19 cellular contexts compared by ENCODE assay signal in the genomic region with DNA sequence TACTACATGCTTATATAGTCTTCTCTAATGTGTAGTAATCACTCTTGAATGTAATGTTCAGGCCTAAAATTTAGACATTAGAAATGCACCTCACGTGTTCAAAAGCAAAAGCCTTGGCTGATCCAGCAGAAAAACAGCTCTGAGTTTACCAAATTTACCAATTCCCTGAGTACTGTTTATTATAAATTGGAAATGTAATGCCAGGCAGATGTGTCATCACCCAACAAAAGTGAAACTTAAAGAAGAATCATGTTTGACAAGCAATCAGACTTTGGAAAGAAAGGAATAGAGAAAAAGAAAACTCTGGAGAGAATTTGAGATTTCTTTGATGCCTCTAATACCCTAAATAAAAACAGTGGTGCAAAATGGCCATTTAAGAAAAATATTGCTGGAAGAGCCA. TPM values are rescaled to one million over a fixed set of nuclear protein-coding genes. Genes with fewer than 3 reads are reported as not detected.
DNase-seq lines count a peak whose midpoint lies in the region; ATAC-seq and TF ChIP-seq lines count a peak whose summit lies in the region.
"Had no signal": no experiment of that assay in that cellular context is flagged by ENCODE, and none has a peak within 500 bp of the region (broad histone marks: within the 10 kb centered on the region; RNA-seq: fewer than 3 reads in every experiment).

No MANE protein-coding gene starts in this region.

- no peaks in the 10 kb centered on the region for H3K27me3 ChIP-seq in PC-3 (ENCODE audit: low read length)
- H3K27me3 ChIP-seq: MG63 had no signal

- H3K4me1 Mint-ChIP-seq in Calu3 (ENCODE audit: low read depth, unreplicated experiment), result peaks cover 44% of the 10 kb centered on the region
- peaks cover 55% of the 10 kb centered on the region for H3K4me1 Mint-ChIP-seq in osteocyte (ENCODE audit: unreplicated experiment)
- H3K4me1 Mint-ChIP-seq: activated T-helper 17 cell treated with anti-CD3 and anti-CD28 coated beads, Interleukin-2, amount 50 U/mL, for 72 hours; B cell; naive B cell; T-cell had no signal

- H3K27ac ChIP-seq in PC-3 (ENCODE audit: low read length) (peak overlapping the region; percentile 77), epithelial cell of prostate (peak overlapping the region; percentile 30)
- H3K27ac ChIP-seq: VCaP had no signal

- no peaks in the 10 kb centered on the region for H3K79me2 ChIP-seq in PC-3 (ENCODE audit: low read length)

- H3K9me3 ChIP-seq in PC-3 (ENCODE audit: low read length), result no peaks in the 10 kb centered on the region
- H3K9me3 ChIP-seq: MG63, stomach had no signal

- no peaks in the 10 kb centered on the region for H4K20me1 ChIP-seq in PC-3 (ENCODE audit: low read length)

- peak overlapping the region; percentile 48; the same call in 1 of the 2 replicates for H3K4me3 ChIP-seq in PC-3 (ENCODE audit: low read length)
- H3K4me3 ChIP-seq: MG63, stomach had no signal

- no peaks in the 10 kb centered on the region for H3K9me2 ChIP-seq in PC-3 (replicated peaks; ENCODE audit: low read length)

- H3F3A ChIP-seq in PC-3 (ENCODE audit: low read length, unreplicated experiment), result no peaks in the 10 kb centered on the region

- ATAC-seq in PC-3, result peak; percentile 40
- ATAC-seq in HG02885 (IDR thresholded peaks at IDR 0.05; ENCODE audit: poor library complexity, unreplicated experiment), result no peak

- intact Hi-C loops in Calu3 (cut with micrococcal nuclease; ENCODE audit: unreplicated experiment), result loop anchor here (1.0 to 10.0 kb wide), 5 partner anchors 83 to 581 kb away; no protein-coding TSS in a partner anchor
- intact Hi-C loops in PC-3 (cut with micrococcal nuclease), result loop anchor here (1.0 to 10.0 kb wide), 5 partner anchors 68 to 581 kb away; a partner anchor contains a TSS

- BruUV-seq in Calu3 (replicated peaks; lab: Mats Ljungman, UMichigan), result no TSS peak
- no TSS peak for BruUV-seq in PC-3 (replicated peaks; lab: Mats Ljungman, UMichigan)

- no peak for TF ChIP-seq CTCF in Calu3 (IDR thresholded peaks at IDR 0.05; ENCODE audit: unreplicated experiment)
- no peak for TF ChIP-seq CTCF in PC-3 (conservative IDR thresholded peaks at IDR 0.05; ENCODE audit: low read depth, low read length)
- TF ChIP-seq CTCF in osteocyte (IDR thresholded peaks at IDR 0.05), result no peak

- POLR2A ChIA-PET in PC-3 (lab: Charles Lee; ENCODE audit: unreplicated experiment), result no interaction called here

- no peak overlapping the region for H3K4me3 Mint-ChIP-seq in Calu3 (ENCODE audit: low read depth, unreplicated experiment)
- H3K4me3 Mint-ChIP-seq in osteocyte (ENCODE audit: unreplicated experiment), result peak overlapping the region; percentile 43
- H3K4me3 Mint-ChIP-seq: activated T-helper 17 cell treated with anti-CD3 and anti-CD28 coated beads, Interleukin-2, amount 50 U/mL, for 72 hours; B cell; naive B cell; T-cell had no signal

- peak overlapping the region; percentile 73 for H3K4me2 ChIP-seq in PC-3 (ENCODE audit: low read length)

- peak overlapping the region; percentile 43 for H3K27ac Mint-ChIP-seq in Calu3 (ENCODE audit: unreplicated experiment)
- H3K27ac Mint-ChIP-seq in osteocyte (ENCODE audit: unreplicated experiment), result peak overlapping the region; percentile 92
- H3K27ac Mint-ChIP-seq: activated T-helper 17 cell treated with anti-CD3 and anti-CD28 coated beads, Interleukin-2, amount 50 U/mL, for 72 hours; B cell; naive B cell; progenitor cell of endocrine pancreas; T-cell had no signal

- CTCF ChIA-PET in Calu3 (lab: Charles Lee) (interaction anchor here (0.6 to 2.1 kb wide), 7 partner anchors 75 to 323 kb away, joined by 3 to 12 read pairs (median 6); no protein-coding TSS in a partner anchor), PC-3 (lab: Charles Lee) (interaction anchor here (0.6 to 1.1 kb wide), 2 partner anchors 233 to 271 kb away, joined by 3 to 4 read pairs; no protein-coding TSS in a partner anchor)

- peak overlapping the region; percentile 65 for H3K9ac ChIP-seq in PC-3 (ENCODE audit: low read length)

- H3K9me3 Mint-ChIP-seq in Calu3 (ENCODE audit: low read depth, unreplicated experiment) (no peaks in the 10 kb centered on the region), osteocyte (ENCODE audit: unreplicated experiment) (no peaks in the 10 kb centered on the region)
- H3K9me3 Mint-ChIP-seq: activated T-helper 17 cell treated with anti-CD3 and anti-CD28 coated beads, Interleukin-2, amount 50 U/mL, for 72 hours; naive B cell; T-cell had no signal

- H3K27me3 Mint-ChIP-seq in Calu3 (ENCODE audit: unreplicated experiment), result no peaks in the 10 kb centered on the region
- H3K27me3 Mint-ChIP-seq in osteocyte (ENCODE audit: unreplicated experiment), result no peaks in the 10 kb centered on the region
- H3K27me3 Mint-ChIP-seq: B cell, progenitor cell of endocrine pancreas had no signal

- no peak for DNase-seq in Calu3
- peak; percentile 47 for DNase-seq in PC-3
- no peak for DNase-seq in epithelial cell of prostate (ENCODE audit: low read depth, low spot score)
- DNase-seq in osteocyte (ENCODE audit: extremely low spot score, unreplicated experiment), result no peak
- no peak for DNase-seq in NCI-H2081 treated with DMSO at 0.1 percent for 48 hours (lab: John Stamatoyannopoulos, UW)
- no peak for DNase-seq in NCI-H187 treated with DMSO at 0.1 percent for 48 hours (lab: John Stamatoyannopoulos, UW)
- DNase-seq in NCI-H128 (lab: John Stamatoyannopoulos, UW; ENCODE audit: unreplicated experiment), result no peak
- DNase-seq: amniotic stem cell, cortex of kidney, left ventricle myocardium superior, MG63 had no signal

- H3K4me1 ChIP-seq in PC-3 (ENCODE audit: insufficient read depth, low read length), result peaks cover 16% of the 10 kb centered on the region

- no peaks in the 10 kb centered on the region for H3K36me3 Mint-ChIP-seq in Calu3 (ENCODE audit: insufficient read depth, unreplicated experiment)
- H3K36me3 Mint-ChIP-seq in osteocyte (ENCODE audit: unreplicated experiment), result no peaks in the 10 kb centered on the region
- H3K36me3 Mint-ChIP-seq: naive B cell, T-cell had no signal

- 0 out of 2 replicates have a peak overlapping the region, but pooled peaks have one; percentile 40 for H2AFZ ChIP-seq in PC-3 (ENCODE audit: low read length)

- H3K36me3 ChIP-seq in PC-3 (ENCODE audit: low read depth, low read length), result no peaks in the 10 kb centered on the region
- H3K36me3 ChIP-seq: MG63, stomach had no signal

RNA-seq across cellular contexts. Expression of a gene that starts 26.5 kb away (rescaled TPM):
- 119 and 124 TPM in 2 replicates for total RNA-seq in Calu3 (2022)
- total RNA-seq in PC-3 (2014; rRNA removed), result 64.8 and 80.4 TPM in 2 replicates
- total RNA-seq in osteocyte, result 132 and 136 TPM in 2 replicates

RNA-seq across cellular contexts. Expression of a gene that starts 55.5 kb away (rescaled TPM):
- total RNA-seq in Calu3 (2022) (29.8 and 31.0 TPM in 2 replicates), PC-3 (2014; rRNA removed) (34.6 and 49.4 TPM in 2 replicates), osteocyte (28.4 and 29.8 TPM in 2 replicates)
